Comparison of ENCODE assay signal across 9 cellular contexts in the genomic region with DNA sequence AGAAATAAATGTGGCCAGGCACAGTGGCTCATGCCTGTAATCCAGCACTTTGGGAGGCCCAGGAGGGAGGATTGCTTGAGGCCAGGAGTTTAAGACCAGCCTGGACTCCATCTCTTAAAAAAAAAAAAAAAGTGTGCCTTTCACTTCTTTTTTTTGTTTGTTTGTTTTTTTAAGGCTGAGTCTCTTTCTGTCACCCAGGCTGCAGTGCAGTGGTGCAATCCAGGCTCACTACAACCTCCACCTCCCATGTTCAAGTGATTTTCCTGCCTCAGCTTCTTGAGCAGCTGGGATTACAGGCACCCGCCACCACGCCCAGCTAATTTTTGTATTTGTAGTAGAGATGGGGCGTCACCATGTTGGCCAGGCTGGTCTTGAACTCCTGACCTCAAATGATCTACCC. TPM values are rescaled to one million over a fixed set of nuclear protein-coding genes. Genes with fewer than 3 reads are reported as not detected.
DNase-seq lines count a peak whose midpoint lies in the region; ATAC-seq and TF ChIP-seq lines count a peak whose summit lies in the region.
"Not testable (repeated sequence)": the region's sequence is repeated elsewhere in the genome, so short reads cannot be mapped to it uniquely, and the experiment has no call there.
"Had no signal": no experiment of that assay in that cellular context is flagged by ENCODE, and none has a peak within 500 bp of the region (broad histone marks: within the 10 kb centered on the region; RNA-seq: fewer than 3 reads in every experiment).

No MANE protein-coding gene starts in this region.

- not testable (repeated sequence) for TF ChIP-seq CTCF in 22Rv1 (IDR thresholded peaks at IDR 0.05); CD4-positive, alpha-beta T cell (IDR thresholded peaks at IDR 0.05); HEK293 (tag by site-specific recombination; IDR thresholded peaks at IDR 0.05); PC-3 (conservative IDR thresholded peaks at IDR 0.05; ENCODE audit: low read depth, low read length); ascending aorta (IDR thresholded peaks at IDR 0.05); left ventricle myocardium inferior (IDR thresholded peaks at IDR 0.05; ENCODE audit: borderline replicate concordance)

- POLR2A ChIA-PET in CD4-positive, alpha-beta T cell (lab: Charles Lee); PC-3 (lab: Charles Lee; ENCODE audit: unreplicated experiment): not testable (repeated sequence)
- POLR2A ChIA-PET in HEK293 (lab: Yijun Ruan, JAX), result interaction anchor here (0.6 kb wide), 1 partner anchor 46 kb away, joined by 3 read pairs; no protein-coding TSS in a partner anchor

- H3K27ac Mint-ChIP-seq in CD4-positive, alpha-beta T cell, result not testable (repeated sequence)

- not testable (repeated sequence) for H3K9ac ChIP-seq in PC-3 (ENCODE audit: low read length); stomach smooth muscle (ENCODE audit: low read length in 2 of 2)

- not testable (repeated sequence) for H3K27me3 ChIP-seq in CD4-positive, alpha-beta T cell (ENCODE audit: control insufficient read depth, insufficient read depth, low read length); PC-3 (ENCODE audit: low read length); ascending aorta; stomach smooth muscle (ENCODE audit: control insufficient read depth in 1 of 2, insufficient read depth in 2 of 2, low read length in 2 of 2)
- H3K27me3 ChIP-seq in left ventricle myocardium inferior (ENCODE audit: low read depth), result peaks cover 30% of the 10 kb centered on the region

- not testable (repeated sequence) for H3K4me3 ChIP-seq in HEK293 (ENCODE audit: low read depth, low read length); PC-3 (ENCODE audit: low read length); ascending aorta; left ventricle myocardium inferior; stomach smooth muscle (ENCODE audit: low read length in 2 of 2)

- DNase-seq in CD4-positive, alpha-beta T cell; PC-3; ascending aorta (ENCODE audit: low spot score in 2 of 2); left ventricle myocardium inferior: not testable (repeated sequence)
- DNase-seq in MV-4-11 (lab: John Stamatoyannopoulos, UW), result peak; percentile 68

- peaks cover 16% of the 10 kb centered on the region for H3K4me1 Mint-ChIP-seq in CD4-positive, alpha-beta T cell (ENCODE audit: low read depth)

- H3K27ac ChIP-seq in 22Rv1 (peak overlapping the region; percentile 39; the same call in 1 of the 2 replicates), PC-3 (ENCODE audit: low read length) (peak overlapping the region; percentile 43), ascending aorta (peak overlapping the region; percentile 37 to 56), left ventricle myocardium inferior (replicated peaks) (peak overlapping the region; percentile 62), stomach smooth muscle (ENCODE audit: low read length) (peak overlapping the region; percentile 58)
- H3K27ac ChIP-seq in CD4-positive, alpha-beta T cell (ENCODE audit: low read depth, low read length); HEK293 (ENCODE audit: extremely low read depth, low read depth, low read length): not testable (repeated sequence)

- not testable (repeated sequence) for H3K36me3 ChIP-seq in HEK293 (ENCODE audit: control insufficient read depth in 2 of 2, insufficient read depth in 1 of 2, low read length in 2 of 2); PC-3 (ENCODE audit: low read depth, low read length); ascending aorta; left ventricle myocardium inferior; stomach smooth muscle (ENCODE audit: control insufficient read depth in 2 of 2, insufficient read depth in 2 of 2, low read length in 2 of 2)

- H3K4me2 ChIP-seq in PC-3 (ENCODE audit: low read length), result peak overlapping the region; percentile 65

- H3K9me3 Mint-ChIP-seq in CD4-positive, alpha-beta T cell, result not testable (repeated sequence)

- H4K20me1 ChIP-seq in PC-3 (ENCODE audit: low read length), result not testable (repeated sequence)

- H3K9me3 ChIP-seq in CD4-positive, alpha-beta T cell (ENCODE audit: control insufficient read depth, low read length); HEK293 (ENCODE audit: control insufficient read depth, insufficient read depth, low read depth, low read length); PC-3 (ENCODE audit: low read length); ascending aorta; left ventricle myocardium inferior (replicated peaks); stomach smooth muscle (ENCODE audit: control insufficient read depth in 2 of 2, low read length in 2 of 2): not testable (repeated sequence)

- peaks cover 27% of the 10 kb centered on the region for H3K79me2 ChIP-seq in PC-3 (ENCODE audit: low read length)

- H3K4me1 ChIP-seq in HEK293 (ENCODE audit: control insufficient read depth, insufficient read depth, low read length) (peaks cover 11% of the 10 kb centered on the region), PC-3 (ENCODE audit: insufficient read depth, low read length) (peaks cover 26% of the 10 kb centered on the region), ascending aorta (peaks cover 13 to 29% of the 10 kb centered on the region in 2 donors), left ventricle myocardium inferior (peaks cover 40% of the 10 kb centered on the region), stomach smooth muscle (ENCODE audit: control insufficient read depth, insufficient read depth, low read length) (peaks cover 31% of the 10 kb centered on the region)

- CTCF ChIA-PET in CD4-positive, alpha-beta T cell (lab: Charles Lee), result interaction anchor here (0.9 to 5.4 kb wide), 2 partner anchors 11 to 115 kb away, joined by 3 to 41 read pairs; no protein-coding TSS in a partner anchor
- CTCF ChIA-PET in HEK293 (lab: Yijun Ruan, JAX), result interaction anchor here (0.7 to 1.4 kb wide), 4 partner anchors 12 to 116 kb away, joined by 3 to 4 read pairs (median 3); no protein-coding TSS in a partner anchor
- CTCF ChIA-PET in PC-3 (lab: Charles Lee), result interaction anchor here (0.7 to 1.1 kb wide), 4 partner anchors 17 to 57 kb away, joined by 4 to 6 read pairs (median 5); a partner anchor contains a TSS

- H3K27me3 Mint-ChIP-seq in CD4-positive, alpha-beta T cell, result not testable (repeated sequence)

- not testable (repeated sequence) for H3K9me2 ChIP-seq in PC-3 (replicated peaks; ENCODE audit: low read length)

- intact Hi-C loops in CD4-positive, alpha-beta T cell (cut with DNase I, micrococcal nuclease); PC-3 (cut with micrococcal nuclease); ascending aorta (cut with DNase I); left ventricle myocardium inferior (cut with micrococcal nuclease): not testable (repeated sequence)

- ATAC-seq in CD4-positive, alpha-beta T cell (ENCODE audit: poor library complexity); PC-3: not testable (repeated sequence)

- H3K4me3 Mint-ChIP-seq in CD4-positive, alpha-beta T cell, result peak overlapping the region; percentile 25

- not testable (repeated sequence) for BruUV-seq in PC-3 (replicated peaks; lab: Mats Ljungman, UMichigan)

- H3K36me3 Mint-ChIP-seq in CD4-positive, alpha-beta T cell (ENCODE audit: low read depth), result not testable (repeated sequence)

- not testable (repeated sequence) for H3F3A ChIP-seq in PC-3 (ENCODE audit: low read length, unreplicated experiment)

- H2AFZ ChIP-seq in PC-3 (ENCODE audit: low read length), result not testable (repeated sequence)

TF ChIP-seq in HEK293, 187 proteins besides CTCF, POLR2A, EP300 and RAD21:
- TF ChIP-seq KLF1 (tag by site-specific recombination; IDR thresholded peaks at IDR 0.05), result peak; percentile 72

RNA-seq across cellular contexts. Expression of a gene that starts 2.7 kb away (rescaled TPM):
- 10 to 100 TPM; 15.5 to 20.7 TPM for total RNA-seq in CD4-positive, alpha-beta T cell
- total RNA-seq in PC-3 (2014; rRNA removed) (145 and 163 TPM in 2 replicates), ascending aorta (13.1 TPM), left ventricle myocardium inferior (2.9 TPM)

RNA-seq across cellular contexts. Expression of a gene that starts 16.4 kb away (rescaled TPM):
- total RNA-seq in CD4-positive, alpha-beta T cell, result 10 to 100 TPM in 1 of 2 experiments, 1 to 10 TPM in 1; 8.5 to 11.5 TPM
- total RNA-seq in PC-3 (2014; rRNA removed) (38.6 and 41.4 TPM in 2 replicates), ascending aorta (55.7 TPM), left ventricle myocardium inferior (25.2 TPM)

RNA-seq across cellular contexts. Expression of a gene that starts 38.8 kb away (rescaled TPM):
- 100 to 1,000 TPM in 1 of 2 experiments, 10 to 100 TPM in 1; 96.1 to 103 TPM for total RNA-seq in CD4-positive, alpha-beta T cell
- total RNA-seq in PC-3 (2014; rRNA removed), result 124 and 138 TPM in 2 replicates
- 5.6 TPM for total RNA-seq in ascending aorta
- total RNA-seq in left ventricle myocardium inferior, result 65.0 TPM

RNA-seq across cellular contexts. Expression of a gene that starts 38.9 kb away (rescaled TPM):
- 10 to 100 TPM; 14.0 to 14.4 TPM for total RNA-seq in CD4-positive, alpha-beta T cell
- total RNA-seq in PC-3 (2014; rRNA removed) (2.9 and 4.8 TPM in 2 replicates), ascending aorta (16.0 TPM), left ventricle myocardium inferior (14.0 TPM)

RNA-seq across cellular contexts. Expression of a gene that starts 47.9 kb away (rescaled TPM):
- total RNA-seq in CD4-positive, alpha-beta T cell, result not detected
- total RNA-seq in PC-3 (2014; rRNA removed) (51.6 and 70.7 TPM in 2 replicates), ascending aorta (not detected), left ventricle myocardium inferior (not detected)
- total RNA-seq: CD8-positive, alpha-beta memory T cell had no signal
